8 cellular contexts compared by ENCODE assay signal in genomic region chr5:167699434-167699833, GRCh38.
DNase-seq lines count a peak whose midpoint lies in the region; ATAC-seq, FAIRE-seq and TF ChIP-seq lines count a peak whose summit lies in the region.

No MANE protein-coding gene starts in this region.

- H3K4me3 ChIP-seq in choroid plexus epithelial cell (ENCODE audit: low read depth, low read length): no peak overlapping the region

- in situ Hi-C loops in Caki2 (cut with HindIII; ENCODE audit: low pct_unique_long_range_greater_than_20kb, low sequenced_read_pairs): no loop called here

- H3K27ac ChIP-seq in caudate nucleus (ENCODE audit: low read depth, low read length): no peak overlapping the region

- peak; percentile 6 for TF ChIP-seq CTCF in choroid plexus epithelial cell (conservative IDR thresholded peaks at IDR 0.05; ENCODE audit: low read depth, low read length)

- ATAC-seq in HG03108 (IDR thresholded peaks at IDR 0.05; ENCODE audit: unreplicated experiment) (no peak), HG02973 (IDR thresholded peaks at IDR 0.05; ENCODE audit: unreplicated experiment) (no peak)

- FAIRE-seq in HTR-8/SVneo (lab: Jason Lieb, UNC): peak; percentile 92

- DNase-seq in Caki2 (ENCODE audit: low read depth) (peak; percentile 91), HTR-8/SVneo (ENCODE audit: insufficient read length, low spot score) (peak; percentile 82), choroid plexus epithelial cell (ENCODE audit: low read depth) (peak; percentile 99), medulla oblongata (ENCODE audit: extremely low spot score) (peak; percentile 4), NCI-H128 (lab: John Stamatoyannopoulos, UW; ENCODE audit: unreplicated experiment) (no peak), caudate nucleus (lab: John Stamatoyannopoulos, UW) (no peak)

Comparison
In these comparisons a context has a peak if more than half of its experiments do, and no peak if none do; other contexts are left out.
1. DNase-seq: peak in Caki2 (single experiment), HTR-8/SVneo (single experiment), choroid plexus epithelial cell (single experiment) and medulla oblongata (single experiment); none in NCI-H128 (single experiment) and caudate nucleus (0 of 61).